In genomic region chr9:127086771-127087170, GRCh38 we compare ENCODE assay signal across 26 cellular contexts. TPM values are rescaled to one million over a fixed set of nuclear protein-coding genes. Genes with fewer than 3 reads are reported as not detected.
"Had no signal": no experiment of that assay in that cellular context is flagged by ENCODE, and none has a peak within 500 bp of the region (broad histone marks: within the 10 kb centered on the region; RNA-seq: fewer than 3 reads in every experiment).

No MANE protein-coding gene starts in this region.

- H3K9me3 Mint-ChIP-seq: activated B cell treated with CpG ODN at 0.5 μM for 24 hours; activated CD4-positive, alpha-beta memory T cell treated with anti-CD3 and anti-CD28 coated beads for 36 hours; activated CD4-positive, alpha-beta T cell treated with anti-CD3 and anti-CD28 coated beads, Interleukin-2, amount 10 ng/mL, durations not matched to agents 24 days and 14 days; activated T-cell treated with anti-CD3 and anti-CD28 coated beads, Interleukin-2, amount 50 U/mL, for 24 hours; activated T-cell treated with anti-CD3 and anti-CD28 coated beads, Interleukin-2, amount 50 U/mL, for 72 hours; T-helper 2 cell treated with Interferon-gamma antibody and Interleukin-4, amounts not matched to agents 5 μg/mL and 100 μg/mL, for 36 hours had no signal

- H3K4me3 Mint-ChIP-seq: activated B cell treated with CpG ODN at 0.5 μM for 24 hours; activated CD4-positive, alpha-beta memory T cell treated with anti-CD3 and anti-CD28 coated beads for 36 hours; activated CD4-positive, alpha-beta T cell treated with anti-CD3 and anti-CD28 coated beads, Interleukin-2, amount 10 ng/mL, durations not matched to agents 24 days and 14 days; activated CD8-positive, alpha-beta T cell treated with anti-CD3 and anti-CD28 coated beads, Interleukin-2, amount 10 ng/mL, durations not matched to agents 7 days and 5 days; activated naive CD8-positive, alpha-beta T cell; activated T-cell treated with anti-CD3 and anti-CD28 coated beads, Interleukin-2, amount 50 U/mL, for 24 hours; activated T-cell treated with anti-CD3 and anti-CD28 coated beads, Interleukin-2, amount 50 U/mL, for 72 hours; T-helper 17 cell; T-helper 2 cell treated with Interferon-gamma antibody and Interleukin-4, amounts not matched to agents 5 μg/mL and 100 μg/mL, for 36 hours had no signal

- H3K4me3 ChIP-seq: esophagus squamous epithelium, gastroesophageal sphincter had no signal

- H3K27ac Mint-ChIP-seq: activated B cell treated with CpG ODN at 0.5 μM for 24 hours; activated CD4-positive, alpha-beta memory T cell treated with anti-CD3 and anti-CD28 coated beads for 36 hours; activated CD4-positive, alpha-beta T cell treated with anti-CD3 and anti-CD28 coated beads, Interleukin-2, amount 10 ng/mL, durations not matched to agents 24 days and 14 days; activated CD8-positive, alpha-beta T cell treated with anti-CD3 and anti-CD28 coated beads, Interleukin-2, amount 10 ng/mL, durations not matched to agents 7 days and 5 days; activated naive CD8-positive, alpha-beta T cell; activated T-cell treated with anti-CD3 and anti-CD28 coated beads, Interleukin-2, amount 50 U/mL, for 24 hours; activated T-cell treated with anti-CD3 and anti-CD28 coated beads, Interleukin-2, amount 50 U/mL, for 72 hours; T-helper 17 cell; T-helper 2 cell treated with Interferon-gamma antibody and Interleukin-4, amounts not matched to agents 5 μg/mL and 100 μg/mL, for 36 hours had no signal

- H3K36me3 Mint-ChIP-seq: activated CD4-positive, alpha-beta memory T cell treated with anti-CD3 and anti-CD28 coated beads for 36 hours had no signal

- H3K9me3 ChIP-seq: esophagus squamous epithelium, gastroesophageal sphincter had no signal

- H3K27me3 Mint-ChIP-seq: activated B cell treated with CpG ODN at 0.5 μM for 24 hours; activated CD4-positive, alpha-beta memory T cell treated with anti-CD3 and anti-CD28 coated beads for 36 hours; activated T-cell treated with anti-CD3 and anti-CD28 coated beads, Interleukin-2, amount 50 U/mL, for 24 hours; T-helper 17 cell had no signal

- DNase-seq: activated B cell treated with CpG ODN at 0.5 μM for 24 hours; activated CD4-positive, alpha-beta memory T cell treated with anti-CD3 and anti-CD28 coated beads for 36 hours; activated CD4-positive, alpha-beta T cell treated with anti-CD3 and anti-CD28 coated beads, Interleukin-2, amount 10 ng/mL, durations not matched to agents 24 days and 14 days; activated CD8-positive, alpha-beta T cell treated with anti-CD3 and anti-CD28 coated beads, Interleukin-2, amount 10 ng/mL, durations not matched to agents 7 days and 5 days; activated gamma-delta T cell treated with Interleukin-2 at 50 U/mL for 16 hours; activated naive CD4-positive, alpha-beta T cell treated with anti-CD3 and anti-CD28 coated beads, Interleukin-2, amount 50 U/mL, for 16 hours; activated naive CD4-positive, alpha-beta T cell treated with Interleukin-2 at 50 U/mL for 16 hours; activated T-cell treated with anti-CD3 and anti-CD28 coated beads for 4 hours; activated T-cell treated with anti-CD3 and anti-CD28 coated beads, Interleukin-2, amount 50 U/mL, for 24 hours; activated T-cell treated with anti-CD3 and anti-CD28 coated beads, Interleukin-2, amount 50 U/mL, for 72 hours; amniotic stem cell; anterior cingulate cortex; brain microvascular endothelial cell; caudate nucleus; effector CD8-positive, alpha-beta T cell; esophagus squamous epithelium; foreskin melanocyte; T-helper 1 cell; T-helper 17 cell; T1000; WERI-Rb-1 had no signal

- H3K4me1 Mint-ChIP-seq: activated B cell treated with CpG ODN at 0.5 μM for 24 hours had no signal

- ATAC-seq: activated CD4-positive, CD25-positive, alpha-beta regulatory T cell treated with anti-CD3 and anti-CD28 coated beads, Interleukin-2, amount 50 U/mL, for 24 hours; activated CD8-positive, alpha-beta T cell treated with anti-CD3 and anti-CD28 coated beads, Interleukin-2, amount 10 ng/mL, durations not matched to agents 7 days and 5 days; activated T-cell treated with anti-CD3 and anti-CD28 coated beads, Interleukin-2, amount 50 U/mL, for 72 hours; gastroesophageal sphincter; T-helper 17 cell had no signal

- H3K27ac ChIP-seq: brain microvascular endothelial cell, epithelial cell of prostate, esophagus squamous epithelium, gastroesophageal sphincter, WERI-Rb-1 had no signal

- H3K36me3 ChIP-seq: brain microvascular endothelial cell had no signal

- H3K27me3 ChIP-seq: esophagus squamous epithelium, gastroesophageal sphincter had no signal

RNA-seq across cellular contexts. Expression of gene ANGPTL2, which starts 35.7 kb away (rescaled TPM):
- total RNA-seq: activated B cell treated with CpG ODN at 0.5 μM for 24 hours; activated CD4-positive, alpha-beta memory T cell treated with anti-CD3 and anti-CD28 coated beads for 36 hours; activated CD4-positive, alpha-beta T cell treated with anti-CD3 and anti-CD28 coated beads, Interleukin-2, amount 10 ng/mL, durations not matched to agents 24 days and 14 days; activated CD8-positive, alpha-beta T cell treated with anti-CD3 and anti-CD28 coated beads, Interleukin-2, amount 10 ng/mL, durations not matched to agents 7 days and 5 days; activated T-cell treated with anti-CD3 and anti-CD28 coated beads, Interleukin-2, amount 50 U/mL, for 72 hours had no signal
